Comparison of ENCODE assay signal across 8 cellular contexts in the genomic region with DNA sequence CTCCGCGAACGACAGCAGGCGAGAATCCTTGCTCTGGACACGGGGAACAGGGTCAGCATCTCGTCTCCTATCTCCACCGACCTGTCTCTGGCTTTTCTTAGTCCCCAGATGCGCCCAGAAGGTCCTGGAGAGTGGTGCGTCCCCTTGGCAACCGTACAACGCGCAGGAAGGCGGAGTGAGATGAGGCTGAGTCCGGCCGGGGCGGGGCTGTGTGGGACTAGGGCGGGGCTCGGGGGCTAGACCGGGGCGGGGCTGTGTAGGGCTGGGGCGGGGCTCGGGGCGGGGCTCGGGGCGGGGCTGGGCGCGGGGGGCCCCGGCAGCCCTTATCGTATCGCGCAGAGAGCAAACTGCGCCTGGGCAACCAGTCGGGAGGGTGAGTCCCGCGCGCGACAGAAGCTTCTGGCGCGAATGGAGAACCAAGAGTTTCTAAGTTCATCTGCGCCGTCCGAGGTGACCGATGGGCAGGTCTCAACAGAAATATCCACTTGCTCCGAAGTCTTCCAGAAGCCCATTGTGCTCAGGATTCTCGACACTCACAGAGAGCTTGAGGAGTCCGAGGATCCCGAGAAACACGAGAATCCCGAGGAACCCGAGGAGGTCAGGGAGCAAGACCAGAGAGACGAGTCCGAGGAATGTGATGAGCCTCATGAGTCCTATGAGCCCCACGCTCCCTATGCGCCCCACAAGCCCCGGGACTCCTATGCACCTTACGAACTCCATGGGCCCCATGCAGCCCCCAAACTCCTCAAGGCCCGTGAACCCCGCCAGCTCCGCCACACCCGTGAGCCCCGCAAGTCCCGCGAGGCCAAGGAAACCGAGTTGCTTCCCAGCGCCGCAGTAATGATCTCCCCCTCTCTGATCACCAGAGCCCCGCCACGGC. TPM values are rescaled to one million over a fixed set of nuclear protein-coding genes. Genes with fewer than 3 reads are reported as not detected.
DNase-seq lines count a peak whose midpoint lies in the region; ATAC-seq and TF ChIP-seq lines count a peak whose summit lies in the region.

No MANE protein-coding gene starts in this region.

- H3K4me3 ChIP-seq in mesodermal cell (ENCODE audit: extremely low read depth, insufficient read depth, low read length, poor library complexity, severe bottlenecking), result peak overlapping the region; percentile 47

- TF ChIP-seq CTCF in endothelial cell (IDR thresholded peaks at IDR 0.05; ENCODE audit: unreplicated experiment), result no peak

- DNase-seq in AG20443 (ENCODE audit: low spot score) (peak; percentile 94), GM19238 (ENCODE audit: insufficient read length, low spot score) (peak; percentile 53), NCI-H82 treated with DMSO at 0.1 percent for 48 hours (lab: John Stamatoyannopoulos, UW; ENCODE audit: unreplicated experiment) (peak; percentile 56), endothelial cell (ENCODE audit: low spot score) (peak; percentile 87)
- DNase-seq in activated CD8-positive, alpha-beta memory T cell treated with anti-CD3 and anti-CD28 coated beads for 48 hours (ENCODE audit: low read depth in 2 of 3, low spot score in 2 of 3), result peak; percentile 60 to 76 (median 61)
- DNase-seq in stimulated activated CD8-positive, alpha-beta memory T cell treated with anti-CD3 and anti-CD28 coated beads, Interleukin-12 subunit alpha, Interleukin-12 subunit beta, amount 100 ng/mL, for 24 hours (ENCODE audit: extremely low read depth), result peak; percentile 58

- no peaks in the 10 kb centered on the region for H3K9me3 Mint-ChIP-seq in endothelial cell (ENCODE audit: unreplicated experiment)

- H3K27me3 Mint-ChIP-seq in endothelial cell (ENCODE audit: unreplicated experiment), result peaks cover 9% of the 10 kb centered on the region

- 10 to 12% methylated on average over 46 to 47 of the region's 68 CpGs for WGBS in mesodermal cell (ENCODE audit: insufficient coverage in 2 of 2), 2 experiments

- no peaks in the 10 kb centered on the region for H3K9me3 ChIP-seq in mesodermal cell (ENCODE audit: control insufficient read depth, low read length)

- H3K4me3 Mint-ChIP-seq in endothelial cell (ENCODE audit: unreplicated experiment), result peak overlapping the region; percentile 81

- H3K27ac ChIP-seq in mesodermal cell (ENCODE audit: low read depth, low read length, severe bottlenecking), result no peak overlapping the region

- peak; percentile 94 for ATAC-seq in HG03354 (IDR thresholded peaks at IDR 0.05; ENCODE audit: poor library complexity, severe bottlenecking, unreplicated experiment)

- no peaks in the 10 kb centered on the region for H3K4me1 ChIP-seq in mesodermal cell (ENCODE audit: control insufficient read depth, insufficient read depth, low read length, poor library complexity, severe bottlenecking)

- no peaks in the 10 kb centered on the region for H3K4me1 Mint-ChIP-seq in endothelial cell (ENCODE audit: unreplicated experiment)

- H3K36me3 Mint-ChIP-seq in endothelial cell (ENCODE audit: low read depth, unreplicated experiment), result no peaks in the 10 kb centered on the region

- no peaks in the 10 kb centered on the region for H3K36me3 ChIP-seq in mesodermal cell (ENCODE audit: control insufficient read depth, insufficient read depth, low read length)

- no peak overlapping the region for H3K27ac Mint-ChIP-seq in endothelial cell (ENCODE audit: unreplicated experiment)

RNA-seq across cellular contexts. Expression of a gene that starts 24.9 kb away (rescaled TPM):
- not detected for total RNA-seq in endothelial cell (ENCODE audit: unreplicated experiment)
- polyA plus RNA-seq in mesodermal cell (2013, experiment 1 of 2), result 0.63 TPM
- 0.35 TPM for polyA plus RNA-seq in mesodermal cell (2013, experiment 2 of 2)
